14 cellular contexts compared by ENCODE assay signal in the genomic region with DNA sequence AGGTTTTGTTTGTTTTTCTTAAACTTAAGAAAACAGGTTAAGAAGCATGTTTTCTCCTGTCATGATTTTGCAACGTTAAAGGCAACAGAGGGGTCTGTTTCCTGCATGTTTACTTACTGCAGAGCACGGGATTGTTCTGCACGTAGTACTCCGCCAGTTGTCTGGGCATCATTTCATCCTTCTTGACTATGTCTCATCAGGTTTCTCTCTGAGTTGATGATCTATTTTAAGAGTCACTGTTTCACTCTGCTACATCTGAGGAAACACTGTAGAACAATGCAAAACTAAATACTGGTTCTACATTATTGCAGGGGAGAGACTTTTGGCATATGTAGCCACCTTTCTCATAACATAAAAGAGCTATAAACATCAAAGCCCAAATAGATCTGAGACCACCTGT.
DNase-seq lines count a peak whose midpoint lies in the region; ATAC-seq lines count a peak whose summit lies in the region.
"Had no signal": no experiment of that assay in that cellular context is flagged by ENCODE, and none has a peak within 500 bp of the region (broad histone marks: within the 10 kb centered on the region; RNA-seq: fewer than 3 reads in every experiment).

No MANE protein-coding gene starts in this region.

- intact Hi-C loops in sciatic nerve (cut with DNase I): no loop called here

- ATAC-seq in GM21526 (IDR thresholded peaks at IDR 0.05; ENCODE audit: low FRiP score, unreplicated experiment) (peak; percentile 85), HG03196 (IDR thresholded peaks at IDR 0.05; ENCODE audit: unreplicated experiment) (peak; percentile 50), sciatic nerve (peak; percentile 42), HG02798 (IDR thresholded peaks at IDR 0.05; ENCODE audit: poor library complexity, unreplicated experiment) (no peak)
- ATAC-seq: HCT116, HepG2 had no signal

- H3K4me3 Mint-ChIP-seq in T-helper 2 cell treated with Interferon-gamma antibody and Interleukin-4, amounts not matched to agents 5 μg/mL and 100 μg/mL, for 36 hours: no peak overlapping the region
- H3K4me3 Mint-ChIP-seq: activated naive CD4-positive, alpha-beta T cell treated with anti-CD3 and anti-CD28 coated beads, Interleukin-2, amount 50 U/mL, for 24 hours had no signal

- no peaks in the 10 kb centered on the region for H3K9me3 Mint-ChIP-seq in T-helper 2 cell treated with Interferon-gamma antibody and Interleukin-4, amounts not matched to agents 5 μg/mL and 100 μg/mL, for 36 hours

- H3K27me3 Mint-ChIP-seq in T-helper 2 cell treated with Interferon-gamma antibody and Interleukin-4, amounts not matched to agents 5 μg/mL and 100 μg/mL, for 36 hours (ENCODE audit: low read depth): peaks cover 2% of the 10 kb centered on the region

- peak overlapping the region; percentile 0 for H3K27ac Mint-ChIP-seq in T-helper 2 cell treated with Interferon-gamma antibody and Interleukin-4, amounts not matched to agents 5 μg/mL and 100 μg/mL, for 36 hours
- H3K27ac Mint-ChIP-seq: activated naive CD4-positive, alpha-beta T cell treated with anti-CD3 and anti-CD28 coated beads, Interleukin-2, amount 50 U/mL, for 24 hours had no signal

- H3K36me3 Mint-ChIP-seq in T-helper 2 cell treated with Interferon-gamma antibody and Interleukin-4, amounts not matched to agents 5 μg/mL and 100 μg/mL, for 36 hours (ENCODE audit: low read depth): peaks cover 2% of the 10 kb centered on the region
- H3K36me3 Mint-ChIP-seq: activated naive CD4-positive, alpha-beta T cell treated with anti-CD3 and anti-CD28 coated beads, Interleukin-2, amount 50 U/mL, for 24 hours had no signal

- DNase-seq in T-helper 2 cell treated with Interferon-gamma antibody and Interleukin-4, amounts not matched to agents 5 μg/mL and 100 μg/mL, for 36 hours (ENCODE audit: low spot score): no peak
- no peak for DNase-seq in T-helper 2 cell
- no peak for DNase-seq in sciatic nerve (ENCODE audit: low spot score)
- DNase-seq in stimulated activated CD8-positive, alpha-beta memory T cell treated with anti-CD3 and anti-CD28 coated beads, Interleukin-4, amount 100 ng/mL, for 48 hours: no peak
- DNase-seq in stimulated activated CD4-positive, alpha-beta T cell treated with anti-CD3 and anti-CD28 coated beads, Interleukin-4, amount 100 ng/mL, for 1 hour: no peak
- DNase-seq: activated CD4-positive, alpha-beta T cell treated with anti-CD3 and anti-CD28 coated beads for 4 hours; DMS153; NCI-H1694 treated with DMSO at 0.1 percent for 48 hours had no signal

- peaks cover 9% of the 10 kb centered on the region for H3K4me1 Mint-ChIP-seq in T-helper 2 cell treated with Interferon-gamma antibody and Interleukin-4, amounts not matched to agents 5 μg/mL and 100 μg/mL, for 36 hours (ENCODE audit: low read depth)
- H3K4me1 Mint-ChIP-seq: activated naive CD4-positive, alpha-beta T cell treated with anti-CD3 and anti-CD28 coated beads, Interleukin-2, amount 50 U/mL, for 24 hours had no signal
